Comparison of ENCODE assay signal across 8 cellular contexts in the genomic region with DNA sequence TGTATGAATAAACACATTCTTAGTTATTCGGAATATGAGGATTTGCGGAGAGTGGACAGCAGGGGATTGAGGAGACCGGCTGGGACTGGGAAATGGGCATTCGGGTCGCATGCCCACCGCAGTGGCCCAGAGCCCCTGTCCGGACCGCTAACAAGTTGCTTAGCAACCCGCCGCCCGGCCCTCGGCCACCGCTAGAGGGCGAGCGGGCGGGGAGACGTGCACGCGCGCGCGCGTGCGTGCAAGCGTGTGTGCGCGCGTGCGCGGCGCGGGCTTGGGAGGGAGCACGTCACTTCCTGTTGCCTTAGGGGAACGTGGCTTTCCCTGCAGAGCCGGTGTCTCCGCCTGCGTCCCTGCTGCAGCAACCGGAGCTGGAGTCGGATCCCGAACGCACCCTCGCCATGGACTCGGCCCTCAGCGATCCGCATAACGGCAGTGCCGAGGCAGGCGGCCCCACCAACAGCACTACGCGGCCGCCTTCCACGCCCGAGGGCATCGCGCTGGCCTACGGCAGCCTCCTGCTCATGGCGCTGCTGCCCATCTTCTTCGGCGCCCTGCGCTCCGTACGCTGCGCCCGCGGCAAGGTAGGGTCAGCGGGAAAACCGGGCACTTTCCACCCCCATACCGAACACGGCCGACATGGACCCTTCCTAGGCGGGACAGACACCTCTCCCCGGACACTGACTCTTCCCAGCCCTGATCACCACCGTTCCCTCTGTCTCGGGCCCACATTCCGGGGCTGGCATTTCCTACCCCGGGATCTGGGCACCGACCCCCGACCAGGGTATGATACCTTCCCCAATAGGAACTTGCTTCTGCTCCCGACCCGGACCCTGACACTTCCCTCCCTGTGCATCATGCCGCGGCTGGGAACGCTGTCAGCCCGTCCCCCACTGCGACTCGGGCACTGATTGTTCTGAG. TPM values are rescaled to one million over a fixed set of nuclear protein-coding genes. Genes with fewer than 3 reads are reported as not detected.
DNase-seq lines count a peak whose midpoint lies in the region; ATAC-seq and TF ChIP-seq lines count a peak whose summit lies in the region.

A gene with protein sequence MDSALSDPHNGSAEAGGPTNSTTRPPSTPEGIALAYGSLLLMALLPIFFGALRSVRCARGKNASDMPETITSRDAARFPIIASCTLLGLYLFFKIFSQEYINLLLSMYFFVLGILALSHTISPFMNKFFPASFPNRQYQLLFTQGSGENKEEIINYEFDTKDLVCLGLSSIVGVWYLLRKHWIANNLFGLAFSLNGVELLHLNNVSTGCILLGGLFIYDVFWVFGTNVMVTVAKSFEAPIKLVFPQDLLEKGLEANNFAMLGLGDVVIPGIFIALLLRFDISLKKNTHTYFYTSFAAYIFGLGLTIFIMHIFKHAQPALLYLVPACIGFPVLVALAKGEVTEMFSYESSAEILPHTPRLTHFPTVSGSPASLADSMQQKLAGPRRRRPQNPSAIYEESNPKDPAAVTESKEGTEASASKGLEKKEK (plus strand): TSS at position 289 of the 918 bp plus-strand sequence. CDS start 110 bp downstream, at position 399.

- peaks cover 5 to 13% (median 9%) of the 10 kb centered on the region in 7 donors for H3K4me1 Mint-ChIP-seq in naive thymus-derived CD4-positive, alpha-beta T cell
- H3K4me1 Mint-ChIP-seq in stimulated activated naive B cell treated with anti-CD40 and anti-IgM and Interleukin-4, amounts not matched to agents 10 μg/mL and 1 μg/mL and 100 μg/mL, for 72 hours = peaks cover 5 to 9% of the 10 kb centered on the region in 2 donors

- in situ Hi-C loops in KBM-7 (cut with MboI; ENCODE audit: low pct_unique_long_range_greater_than_20kb, low sequenced_read_pairs) (no loop called here), Panc1 (cut with HindIII; ENCODE audit: low pct_unique_long_range_greater_than_20kb, low sequenced_read_pairs) (no loop called here)

- H3K9me3 Mint-ChIP-seq in naive thymus-derived CD4-positive, alpha-beta T cell = no peaks in the 10 kb centered on the region
- H3K9me3 Mint-ChIP-seq in stimulated activated naive B cell treated with anti-CD40 and anti-IgM and Interleukin-4, amounts not matched to agents 10 μg/mL and 1 μg/mL and 100 μg/mL, for 72 hours = no peaks in the 10 kb centered on the region

- peak; percentile 100 for TF ChIP-seq CTCF in Panc1 (IDR thresholded peaks at IDR 0.05)

- peak within 1 kb of the TSS in 4 of 9 donors; percentile 80 to 92 (median 87) for H3K27ac Mint-ChIP-seq in naive thymus-derived CD4-positive, alpha-beta T cell
- H3K27ac Mint-ChIP-seq in stimulated activated naive B cell treated with anti-CD40 and anti-IgM and Interleukin-4, amounts not matched to agents 10 μg/mL and 1 μg/mL and 100 μg/mL, for 72 hours = peak within 1 kb of the TSS; percentile 26

- H3K27me3 ChIP-seq in Panc1 (ENCODE audit: control insufficient read depth, insufficient read depth, low read length) = no peaks in the 10 kb centered on the region
- H3K27me3 ChIP-seq in naive thymus-derived CD4-positive, alpha-beta T cell (ENCODE audit: control insufficient read depth in 2 of 2, insufficient read depth in 2 of 2, low read length in 2 of 2) = no peaks in the 10 kb centered on the region

- POLR2A ChIA-PET in Panc1 (lab: Charles Lee) = interaction anchor here (0.7 kb wide), 1 partner anchor 159 kb away, joined by 20 read pairs; no protein-coding TSS in a partner anchor
- POLR2A ChIA-PET in naive thymus-derived CD4-positive, alpha-beta T cell (lab: Charles Lee) = interaction anchor here (0.6 kb wide), 1 partner anchor 54 kb away, joined by 3 read pairs; no protein-coding TSS in a partner anchor

- H3K36me3 ChIP-seq in Panc1 (ENCODE audit: control insufficient read depth, insufficient read depth, low read length) = no peaks in the 10 kb centered on the region; the same call in 1 of the 2 replicates
- H3K36me3 ChIP-seq in naive thymus-derived CD4-positive, alpha-beta T cell (ENCODE audit: control insufficient read depth in 2 of 3, insufficient read depth in 3 of 3, low read length in 3 of 3) = peaks cover 0 to 9% (median 0%) of the 10 kb centered on the region in 3 experiments

- no peaks in the 10 kb centered on the region for H3K9me3 ChIP-seq in Panc1 (ENCODE audit: control insufficient read depth, insufficient read depth, low read depth, low read length)
- no peaks in the 10 kb centered on the region for H3K9me3 ChIP-seq in naive thymus-derived CD4-positive, alpha-beta T cell (ENCODE audit: control insufficient read depth in 2 of 3, low read length in 3 of 3)

- DNase-seq in DMS79 (lab: John Stamatoyannopoulos, UW) (peak; percentile 81), KBM-7 (peak; percentile 95), Panc1 (ENCODE audit: low read depth, low spot score) (peak; percentile 89), activated T-helper 1 cell treated with Interleukin-2 at 50 U/mL for 16 hours (ENCODE audit: low read depth) (peak; percentile 82), fibroblast of gingiva (ENCODE audit: low read depth) (peak; percentile 94)
- DNase-seq in naive thymus-derived CD4-positive, alpha-beta T cell = peak; percentile 79 to 89 (median 88)
- peak; percentile 76 for DNase-seq in stimulated activated naive B cell treated with anti-CD40 and anti-IgM and Interleukin-4, amounts not matched to agents 10 μg/mL and 1 μg/mL and 100 μg/mL, for 72 hours

- peak within 1 kb of the TSS; percentile 90 for H3K27ac ChIP-seq in Panc1 (ENCODE audit: low read length)
- peak within 1 kb of the TSS; percentile 83 for H3K27ac ChIP-seq in naive thymus-derived CD4-positive, alpha-beta T cell (ENCODE audit: low read depth, low read length)

- no TSS peak for BruUV-seq in Panc1 (replicated peaks; lab: Mats Ljungman, UMichigan)

- peaks cover 0 to 5% (median 0%) of the 10 kb centered on the region in 5 donors for H3K36me3 Mint-ChIP-seq in naive thymus-derived CD4-positive, alpha-beta T cell
- H3K36me3 Mint-ChIP-seq in stimulated activated naive B cell treated with anti-CD40 and anti-IgM and Interleukin-4, amounts not matched to agents 10 μg/mL and 1 μg/mL and 100 μg/mL, for 72 hours = peaks cover 3 to 4% of the 10 kb centered on the region in 2 donors

- H3K4me3 Mint-ChIP-seq in naive thymus-derived CD4-positive, alpha-beta T cell = peak within 1 kb of the TSS in 3 of 10 donors; percentile 48 to 77 (median 75)
- H3K4me3 Mint-ChIP-seq in stimulated activated naive B cell treated with anti-CD40 and anti-IgM and Interleukin-4, amounts not matched to agents 10 μg/mL and 1 μg/mL and 100 μg/mL, for 72 hours = no peak within 1 kb of the TSS

- CTCF ChIA-PET in Panc1 (lab: Charles Lee) = interaction anchor here (0.6 to 0.7 kb wide), 5 partner anchors 8 to 148 kb away, joined by 3 to 9 read pairs (median 5); no protein-coding TSS in a partner anchor
- CTCF ChIA-PET in naive thymus-derived CD4-positive, alpha-beta T cell (lab: Charles Lee) = interaction anchor here (1.0 to 1.2 kb wide), 2 partner anchors 11 to 54 kb away, joined by 3 read pairs; no protein-coding TSS in a partner anchor

- peaks cover 0 to under 1% (median 0%) of the 10 kb centered on the region in 5 donors for H3K27me3 Mint-ChIP-seq in naive thymus-derived CD4-positive, alpha-beta T cell
- no peaks in the 10 kb centered on the region for H3K27me3 Mint-ChIP-seq in stimulated activated naive B cell treated with anti-CD40 and anti-IgM and Interleukin-4, amounts not matched to agents 10 μg/mL and 1 μg/mL and 100 μg/mL, for 72 hours

- intact Hi-C loops in Panc1 (cut with micrococcal nuclease; ENCODE audit: unreplicated experiment) = no loop called here
- intact Hi-C loops in naive thymus-derived CD4-positive, alpha-beta T cell (cut with micrococcal nuclease) = loop anchor here (1.0 to 10.0 kb wide), 9 partner anchors 33 to 1230 kb away; a partner anchor contains a TSS

- ATAC-seq in GM21619 (IDR thresholded peaks at IDR 0.05; ENCODE audit: unreplicated experiment) (peak; percentile 84), Panc1 (peak; percentile 94)
- peak; percentile 96 for ATAC-seq in naive thymus-derived CD4-positive, alpha-beta T cell
- ATAC-seq in stimulated activated naive B cell treated with anti-CD40 and anti-IgM and Interleukin-4, amounts not matched to agents 10 μg/mL and 1 μg/mL and 100 μg/mL, for 72 hours (replicated peaks) = peak; percentile 93 to 94

- peak within 1 kb of the TSS; percentile 70 to 78 for H3K4me3 ChIP-seq in Panc1 (ENCODE audit: low read depth in 2 of 2, low read length in 2 of 2)
- H3K4me3 ChIP-seq in naive thymus-derived CD4-positive, alpha-beta T cell (ENCODE audit: low read length) = peak within 1 kb of the TSS; percentile 90

- peaks cover 27% of the 10 kb centered on the region for H3K4me1 ChIP-seq in Panc1 (ENCODE audit: control insufficient read depth, insufficient read depth, low read length)
- peaks cover 26% of the 10 kb centered on the region in 2 donors for H3K4me1 ChIP-seq in naive thymus-derived CD4-positive, alpha-beta T cell (ENCODE audit: control insufficient read depth in 2 of 2, insufficient read depth in 2 of 2, low read length in 2 of 2)

RNA-seq across cellular contexts. Expression of the gene that starts here (rescaled TPM):
- 337 TPM for total RNA-seq in Panc1 (2021; ENCODE audit: unreplicated experiment)
- 424 TPM for polyA plus RNA-seq in Panc1 (2012; ENCODE audit: insufficient read length)
- total RNA-seq in naive thymus-derived CD4-positive, alpha-beta T cell = 100 to 1,000 TPM; 102 to 197 (median 133) TPM
- polyA plus RNA-seq in naive thymus-derived CD4-positive, alpha-beta T cell = 100 to 1,000 TPM; 109 to 140 TPM

Comparison
In these comparisons a context has a peak if more than half of its experiments do, and no peak if none do; other contexts are left out.
1. Peak in every context shown above with its lines: DNase-seq, ATAC-seq, H3K4me3 ChIP-seq and H3K27ac ChIP-seq.